ENCODE assay signal across 8 cellular contexts in the genomic region with DNA sequence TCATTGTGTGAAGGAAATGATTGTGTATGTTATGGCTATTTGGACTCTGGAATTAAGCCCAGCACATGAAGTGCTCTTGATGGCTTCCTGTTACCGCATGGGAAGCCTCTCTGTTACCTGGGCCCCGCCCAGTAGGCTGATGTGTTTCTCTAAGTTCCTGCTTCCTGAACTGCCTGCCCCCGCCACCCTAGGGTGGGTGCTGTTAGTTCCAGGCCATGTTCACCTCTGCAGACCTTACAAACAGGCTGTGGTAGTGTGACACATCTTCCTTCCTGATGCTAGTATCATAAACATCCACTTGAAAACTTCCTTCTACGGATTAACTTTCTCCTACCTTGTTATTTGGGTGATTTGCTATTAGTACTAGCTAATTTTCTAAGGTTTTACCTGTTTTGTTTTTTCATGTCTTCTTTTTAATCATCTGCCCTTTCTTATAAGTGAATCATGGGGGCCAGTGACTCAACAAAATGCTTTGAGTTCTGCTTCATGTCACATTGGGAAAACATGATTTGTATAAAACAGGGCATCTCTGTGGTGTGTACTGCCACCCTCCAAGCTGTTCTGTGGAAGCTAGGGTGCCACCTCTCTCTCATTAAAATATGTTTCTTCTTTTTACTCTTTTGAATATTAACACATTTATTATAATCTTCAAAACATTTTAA. TPM values are rescaled to one million over a fixed set of nuclear protein-coding genes. Genes with fewer than 3 reads are reported as not detected.
DNase-seq lines count a peak whose midpoint lies in the region; ATAC-seq and TF ChIP-seq lines count a peak whose summit lies in the region.

No MANE protein-coding gene starts in this region.

- DNase-seq in Peyer's patch (peak; percentile 29 to 93 (median 84)), kidney epithelial cell (ENCODE audit: low read depth) (peak; percentile 37), anterior cingulate cortex (lab: John Stamatoyannopoulos, UW) (no peak), D341Med (ENCODE audit: low spot score) (no peak)
- DNase-seq in activated naive CD8-positive, alpha-beta T cell treated with anti-CD3 and anti-CD28 coated beads, Interleukin-2, amount 50 U/mL, for 16 hours (ENCODE audit: low read depth, low spot score) = peak; percentile 11
- peak; percentile 17 to 20 for DNase-seq in stimulated activated CD8-positive, alpha-beta memory T cell treated with anti-CD3 and anti-CD28 coated beads, Interleukin-2, amount 100 ng/mL, for 48 hours (ENCODE audit: low read depth in 2 of 2)

- TF ChIP-seq CTCF in Peyer's patch (IDR thresholded peaks at IDR 0.05) = peak in 1 of 6 experiments; percentile 6
- TF ChIP-seq CTCF in kidney epithelial cell (IDR thresholded peaks at IDR 0.05; ENCODE audit: insufficient read depth, low read length, poor library complexity, severe bottlenecking) = no peak

- H3K4me3 ChIP-seq in Peyer's patch (no peak overlapping the region), kidney epithelial cell (ENCODE audit: low read depth, low read length) (no peak overlapping the region)

- H3K27me3 ChIP-seq in Peyer's patch = no peaks in the 10 kb centered on the region
- H3K27me3 ChIP-seq in kidney epithelial cell (ENCODE audit: control insufficient read depth, insufficient read depth, low read length) = no peaks in the 10 kb centered on the region

- H3K36me3 ChIP-seq in Peyer's patch = no peaks in the 10 kb centered on the region
- no peaks in the 10 kb centered on the region for H3K36me3 ChIP-seq in kidney epithelial cell (ENCODE audit: control insufficient read depth, insufficient read depth, low read length)

- H3K4me1 ChIP-seq in Peyer's patch = peaks cover 0 to 15% (median 6%) of the 10 kb centered on the region in 4 donors

- no peaks in the 10 kb centered on the region for H3K9me3 ChIP-seq in Peyer's patch

- peak overlapping the region in 3 of 4 donors; percentile 63 to 86 (median 85) for H3K27ac ChIP-seq in Peyer's patch

- ATAC-seq in GM18517 (IDR thresholded peaks at IDR 0.05; ENCODE audit: unreplicated experiment) (peak; percentile 58), HG03457 (IDR thresholded peaks at IDR 0.05; ENCODE audit: unreplicated experiment) (no peak)

- peak in 1 of 2 donors; percentile 21 for TF ChIP-seq POLR2A in Peyer's patch (IDR thresholded peaks at IDR 0.05)

RNA-seq across cellular contexts. Expression of gene SH3BGRL2, which starts 40.6 kb away (rescaled TPM):
- 100 to 1,000 TPM in 2 of 4 donors, 10 to 100 TPM in 2; 54.5 to 114 (median 84.8) TPM for total RNA-seq in Peyer's patch
- total RNA-seq in kidney epithelial cell = 31.1 and 31.6 TPM in 2 replicates

Comparison
In these comparisons a context has a peak if more than half of its experiments do, and no peak if none do; other contexts are left out.
1. DNase-seq: peak in Peyer's patch (3 of 3), activated naive CD8-positive, alpha-beta T cell treated with anti-CD3 and anti-CD28 coated beads, Interleukin-2, amount 50 U/mL, for 16 hours (single experiment), kidney epithelial cell (single experiment) and stimulated activated CD8-positive, alpha-beta memory T cell treated with anti-CD3 and anti-CD28 coated beads, Interleukin-2, amount 100 ng/mL, for 48 hours (2 of 2); none in anterior cingulate cortex (0 of 58) and D341Med (single experiment).